In the genomic region with DNA sequence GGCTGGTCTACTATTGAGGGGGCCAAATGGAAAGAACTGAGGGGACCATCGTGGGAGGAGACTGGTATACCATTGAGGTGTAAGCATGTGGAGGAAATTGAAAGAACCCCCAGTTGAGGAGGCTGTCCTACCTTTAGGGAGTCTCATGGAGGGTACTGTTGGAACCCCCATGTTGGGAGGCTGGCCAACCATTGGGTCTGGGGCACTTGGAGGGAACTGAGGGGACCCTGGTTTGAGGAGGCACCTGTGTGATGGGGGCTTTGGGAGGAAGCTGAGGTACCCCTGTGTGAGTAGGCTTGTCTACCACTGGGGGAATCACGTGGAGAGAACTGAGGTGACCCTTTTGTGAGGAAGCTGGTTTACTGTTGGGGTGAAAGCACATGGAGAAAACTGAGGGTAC, we compare ENCODE assay signal across 25 cellular contexts.
DNase-seq lines count a peak whose midpoint lies in the region; ATAC-seq and TF ChIP-seq lines count a peak whose summit lies in the region.
"Had no signal": no experiment of that assay in that cellular context is flagged by ENCODE, and none has a peak within 500 bp of the region (broad histone marks: within the 10 kb centered on the region; RNA-seq: fewer than 3 reads in every experiment).

No MANE protein-coding gene starts in this region.

- no peak overlapping the region for H3K27ac Mint-ChIP-seq in activated T-cell treated with anti-CD3 and anti-CD28 coated beads, Interleukin-2, amount 50 U/mL, for 24 hours
- no peak overlapping the region for H3K27ac Mint-ChIP-seq in natural killer cell treated with Interleukin-12 subunit alpha and Interleukin-12 subunit beta and Interleukin-15 and Interleukin-18, amount 100 ng/mL, for 72 hours
- no peak overlapping the region for H3K27ac Mint-ChIP-seq in activated CD4-positive, alpha-beta T cell treated with anti-CD3 and anti-CD28 coated beads, Interleukin-2, amount 10 ng/mL, durations not matched to agents 7 days and 5 days
- H3K27ac Mint-ChIP-seq: CD4-positive, alpha-beta memory T cell; nephron progenitor cell; T-helper 17 cell had no signal

- no peaks in the 10 kb centered on the region for H3K9me3 ChIP-seq in upper lobe of right lung
- H3K9me3 ChIP-seq: body of pancreas, MG63, mucosa of descending colon, ovary had no signal

- POLR2A ChIA-PET in activated CD4-positive, alpha-beta T cell treated with anti-CD3 and anti-CD28 coated beads, Interleukin-2, amount 10 ng/mL, durations not matched to agents 7 days and 5 days (lab: Charles Lee): no interaction called here

- H3K9me3 Mint-ChIP-seq in activated T-cell treated with anti-CD3 and anti-CD28 coated beads, Interleukin-2, amount 50 U/mL, for 24 hours: peaks cover 64% of the 10 kb centered on the region
- H3K9me3 Mint-ChIP-seq in natural killer cell treated with Interleukin-12 subunit alpha and Interleukin-12 subunit beta and Interleukin-15 and Interleukin-18, amount 100 ng/mL, for 72 hours: peaks cover 14% of the 10 kb centered on the region
- peaks cover 35% of the 10 kb centered on the region for H3K9me3 Mint-ChIP-seq in activated CD4-positive, alpha-beta T cell treated with anti-CD3 and anti-CD28 coated beads, Interleukin-2, amount 10 ng/mL, durations not matched to agents 7 days and 5 days

- H3K36me3 ChIP-seq in upper lobe of right lung: no peaks in the 10 kb centered on the region
- H3K36me3 ChIP-seq: MG63, ovary, right atrium auricular region had no signal

- peak; percentile 5 for DNase-seq in activated T-cell treated with anti-CD3 and anti-CD28 coated beads, Interleukin-2, amount 50 U/mL, for 24 hours
- DNase-seq in activated T-cell treated with anti-CD3 and anti-CD28 coated beads, Interleukin-2, amount 50 U/mL, for 1 hour: no peak
- peak; percentile 22 for DNase-seq in activated CD8-positive, alpha-beta memory T cell treated with anti-CD3 and anti-CD28 coated beads, Interleukin-2, amount 50 U/mL, for 48 hours
- DNase-seq in natural killer cell treated with Interleukin-12 subunit alpha and Interleukin-12 subunit beta and Interleukin-15 and Interleukin-18, amount 100 ng/mL, for 72 hours (ENCODE audit: low spot score): peak; percentile 18
- DNase-seq in upper lobe of right lung (peak; percentile 20), H4 (ENCODE audit: low spot score) (no peak), left colon (no peak)
- DNase-seq in activated CD4-positive, alpha-beta T cell treated with anti-CD3 and anti-CD28 coated beads, Interleukin-2, amount 10 ng/mL, durations not matched to agents 7 days and 5 days: no peak
- DNase-seq: CD4-positive, alpha-beta memory T cell; HCEC 1CT; KBM-7; MG63; mucosa of descending colon; NCI-H1417; NCI-H2081; NCI-H446; nephron progenitor cell; stimulated activated CD4-positive, alpha-beta T cell treated with anti-CD3 and anti-CD28 coated beads, Interleukin-12 subunit alpha, Interleukin-12 subunit beta, amount 100 ng/mL, for 4 hours; stimulated activated CD4-positive, alpha-beta T cell treated with anti-CD3 and anti-CD28 coated beads, Interleukin-4, amount 100 ng/mL, for 1 hour; T-helper 17 cell had no signal

- intact Hi-C loops in upper lobe of right lung (cut with DNase I) (no loop called here), left colon (cut with DNase I, micrococcal nuclease) (no loop called here)

- no peaks in the 10 kb centered on the region for H3K4me1 Mint-ChIP-seq in activated T-cell treated with anti-CD3 and anti-CD28 coated beads, Interleukin-2, amount 50 U/mL, for 24 hours (ENCODE audit: low read depth)
- H3K4me1 Mint-ChIP-seq in natural killer cell treated with Interleukin-12 subunit alpha and Interleukin-12 subunit beta and Interleukin-15 and Interleukin-18, amount 100 ng/mL, for 72 hours (ENCODE audit: low read depth in 2 of 2): no peaks in the 10 kb centered on the region
- H3K4me1 Mint-ChIP-seq in activated CD4-positive, alpha-beta T cell treated with anti-CD3 and anti-CD28 coated beads, Interleukin-2, amount 10 ng/mL, durations not matched to agents 7 days and 5 days: no peaks in the 10 kb centered on the region
- H3K4me1 Mint-ChIP-seq: CD4-positive, alpha-beta memory T cell; nephron progenitor cell; T-helper 17 cell had no signal

- H3K4me3 ChIP-seq in upper lobe of right lung: no peak overlapping the region
- H3K4me3 ChIP-seq: body of pancreas, GM12878, MG63, mucosa of descending colon, ovary, right atrium auricular region had no signal

- no peak overlapping the region for H3K4me3 Mint-ChIP-seq in activated T-cell treated with anti-CD3 and anti-CD28 coated beads, Interleukin-2, amount 50 U/mL, for 24 hours
- no peak overlapping the region for H3K4me3 Mint-ChIP-seq in natural killer cell treated with Interleukin-12 subunit alpha and Interleukin-12 subunit beta and Interleukin-15 and Interleukin-18, amount 100 ng/mL, for 72 hours
- H3K4me3 Mint-ChIP-seq in activated CD4-positive, alpha-beta T cell treated with anti-CD3 and anti-CD28 coated beads, Interleukin-2, amount 10 ng/mL, durations not matched to agents 7 days and 5 days: no peak overlapping the region
- H3K4me3 Mint-ChIP-seq: CD4-positive, alpha-beta memory T cell; nephron progenitor cell; T-helper 17 cell had no signal

- ATAC-seq in natural killer cell treated with Interleukin-12 subunit alpha and Interleukin-12 subunit beta and Interleukin-15 and Interleukin-18, amount 100 ng/mL, for 72 hours: no peak
- ATAC-seq in upper lobe of right lung: no peak
- ATAC-seq in left colon: no peak
- ATAC-seq: body of pancreas, GM12878, mucosa of descending colon, SK-N-SH treated with all-trans-retinoic acid at 6 μM for 48 hours, T-helper 17 cell had no signal

- H3K27me3 Mint-ChIP-seq in activated T-cell treated with anti-CD3 and anti-CD28 coated beads, Interleukin-2, amount 50 U/mL, for 24 hours: peaks cover 80% of the 10 kb centered on the region
- peaks cover 43 to 50% of the 10 kb centered on the region in 2 donors for H3K27me3 Mint-ChIP-seq in natural killer cell treated with Interleukin-12 subunit alpha and Interleukin-12 subunit beta and Interleukin-15 and Interleukin-18, amount 100 ng/mL, for 72 hours
- no peaks in the 10 kb centered on the region for H3K27me3 Mint-ChIP-seq in activated CD4-positive, alpha-beta T cell treated with anti-CD3 and anti-CD28 coated beads, Interleukin-2, amount 10 ng/mL, durations not matched to agents 7 days and 5 days
- H3K27me3 Mint-ChIP-seq: T-helper 17 cell had no signal

- no peaks in the 10 kb centered on the region for H3K27me3 ChIP-seq in upper lobe of right lung
- H3K27me3 ChIP-seq: body of pancreas, MG63, ovary, right atrium auricular region had no signal

- H3K36me3 Mint-ChIP-seq in activated T-cell treated with anti-CD3 and anti-CD28 coated beads, Interleukin-2, amount 50 U/mL, for 24 hours (ENCODE audit: low read depth): no peaks in the 10 kb centered on the region
- H3K36me3 Mint-ChIP-seq in natural killer cell treated with Interleukin-12 subunit alpha and Interleukin-12 subunit beta and Interleukin-15 and Interleukin-18, amount 100 ng/mL, for 72 hours: no peaks in the 10 kb centered on the region
- no peaks in the 10 kb centered on the region for H3K36me3 Mint-ChIP-seq in activated CD4-positive, alpha-beta T cell treated with anti-CD3 and anti-CD28 coated beads, Interleukin-2, amount 10 ng/mL, durations not matched to agents 7 days and 5 days (ENCODE audit: low read depth)

- no peaks in the 10 kb centered on the region for H3K4me1 ChIP-seq in upper lobe of right lung
- H3K4me1 ChIP-seq: body of pancreas, right atrium auricular region had no signal

- CTCF ChIA-PET in activated CD4-positive, alpha-beta T cell treated with anti-CD3 and anti-CD28 coated beads, Interleukin-2, amount 10 ng/mL, durations not matched to agents 7 days and 5 days (lab: Charles Lee): no interaction called here

- H3K27ac ChIP-seq in upper lobe of right lung: no peak overlapping the region
- H3K27ac ChIP-seq: body of pancreas, ovary, right atrium auricular region had no signal

- no peak for TF ChIP-seq CTCF in upper lobe of right lung (IDR thresholded peaks at IDR 0.05)

Comparison
In these comparisons a context has a peak if more than half of its experiments do, and no peak if none do; other contexts are left out.
1. DNase-seq: peak in activated T-cell treated with anti-CD3 and anti-CD28 coated beads, Interleukin-2, amount 50 U/mL, for 24 hours (single experiment), activated CD8-positive, alpha-beta memory T cell treated with anti-CD3 and anti-CD28 coated beads, Interleukin-2, amount 50 U/mL, for 48 hours (single experiment), natural killer cell treated with Interleukin-12 subunit alpha and Interleukin-12 subunit beta and Interleukin-15 and Interleukin-18, amount 100 ng/mL, for 72 hours (single experiment) and upper lobe of right lung (single experiment); none in activated T-cell treated with anti-CD3 and anti-CD28 coated beads, Interleukin-2, amount 50 U/mL, for 1 hour (single experiment), H4 (single experiment), activated CD4-positive, alpha-beta T cell treated with anti-CD3 and anti-CD28 coated beads, Interleukin-2, amount 10 ng/mL, durations not matched to agents 7 days and 5 days (single experiment) and left colon (0 of 2).